21 cellular contexts compared by ENCODE assay signal in the genomic region with DNA sequence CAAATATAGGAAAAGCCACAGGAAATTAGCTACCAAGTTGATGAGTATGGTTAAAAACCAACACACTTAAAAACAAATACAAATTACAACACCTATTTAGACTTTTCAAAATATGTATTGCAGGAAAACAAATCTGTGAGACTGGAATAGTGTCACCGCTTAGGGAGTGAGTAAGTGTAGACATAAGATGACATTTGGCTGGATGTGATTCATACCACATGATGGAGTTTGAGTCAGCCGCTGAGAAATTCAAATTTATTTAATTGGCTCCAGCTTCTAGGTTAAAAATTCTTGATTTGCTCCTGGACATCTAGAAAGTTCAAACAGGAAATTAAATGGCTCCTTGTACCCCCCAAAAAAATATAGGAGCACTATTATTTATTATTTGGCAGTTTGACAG.
DNase-seq lines count a peak whose midpoint lies in the region; ATAC-seq and TF ChIP-seq lines count a peak whose summit lies in the region.
"Had no signal": no experiment of that assay in that cellular context is flagged by ENCODE, and none has a peak within 500 bp of the region (broad histone marks: within the 10 kb centered on the region; RNA-seq: fewer than 3 reads in every experiment).

No MANE protein-coding gene starts in this region.

- in situ Hi-C loops in Panc1 (cut with HindIII; ENCODE audit: low pct_unique_long_range_greater_than_20kb, low sequenced_read_pairs) = no loop called here

- no peaks in the 10 kb centered on the region for H3F3A ChIP-seq in smooth muscle cell (ENCODE audit: low read depth)

- no peaks in the 10 kb centered on the region for H4K20me1 ChIP-seq in smooth muscle cell (ENCODE audit: low read depth)
- H4K20me1 ChIP-seq: BLaER1 had no signal

- WGBS in smooth muscle cell (ENCODE audit: low lambda C conversion rate) = 74% methylated on average over 2 of the region's 2 CpGs

- H3K9me3 ChIP-seq in Panc1 (ENCODE audit: control insufficient read depth, insufficient read depth, low read depth, low read length) = no peaks in the 10 kb centered on the region
- no peaks in the 10 kb centered on the region for H3K9me3 ChIP-seq in smooth muscle cell (replicated peaks; ENCODE audit: low read depth)
- H3K9me3 ChIP-seq: BLaER1, heart left ventricle, pancreas, uterus had no signal

- no peaks in the 10 kb centered on the region for H3K79me2 ChIP-seq in smooth muscle cell (ENCODE audit: low read depth)

- intact Hi-C loops in Panc1 (cut with micrococcal nuclease; ENCODE audit: unreplicated experiment) = no loop called here

- ATAC-seq in Panc1 (no peak), GM19463 (IDR thresholded peaks at IDR 0.05; ENCODE audit: unreplicated experiment) (no peak)
- ATAC-seq: heart left ventricle, pancreas, T-helper 17 cell had no signal

- TF ChIP-seq CTCF in Panc1 (IDR thresholded peaks at IDR 0.05) = no peak
- TF ChIP-seq CTCF in epithelial cell of esophagus (IDR thresholded peaks at IDR 0.05; ENCODE audit: insufficient read depth, low read depth, low read length, missing control alignments) = no peak
- no peak for TF ChIP-seq CTCF in smooth muscle cell (IDR thresholded peaks at IDR 0.05; ENCODE audit: borderline replicate concordance, insufficient read depth, poor library complexity, severe bottlenecking)

- H3K4me3 ChIP-seq in Panc1 (ENCODE audit: low read depth in 2 of 2, low read length in 2 of 2) (no peak overlapping the region), epithelial cell of esophagus (ENCODE audit: low read length) (no peak overlapping the region), smooth muscle cell (no peak overlapping the region)
- H3K4me3 ChIP-seq: BLaER1, heart left ventricle, lung, pancreas, uterus had no signal

- BruUV-seq in Panc1 (replicated peaks; lab: Mats Ljungman, UMichigan) = no TSS peak

- H3K9ac ChIP-seq in smooth muscle cell (ENCODE audit: low read depth) = no peak overlapping the region
- H3K9ac ChIP-seq: BLaER1 had no signal

- H3K27me3 ChIP-seq in Panc1 (ENCODE audit: control insufficient read depth, insufficient read depth, low read length) (no peaks in the 10 kb centered on the region), smooth muscle cell (ENCODE audit: low read depth) (no peaks in the 10 kb centered on the region)
- H3K27me3 ChIP-seq: BLaER1, heart left ventricle, pancreas, uterus had no signal

- H3K4me2 ChIP-seq in smooth muscle cell = no peak overlapping the region
- H3K4me2 ChIP-seq: BLaER1 had no signal

- H3K36me3 ChIP-seq in Panc1 (ENCODE audit: control insufficient read depth, insufficient read depth, low read length) = no peaks in the 10 kb centered on the region
- no peaks in the 10 kb centered on the region for H3K36me3 ChIP-seq in smooth muscle cell (ENCODE audit: low read depth)
- H3K36me3 ChIP-seq: BLaER1, heart left ventricle, pancreas, uterus, WERI-Rb-1 had no signal

- no peak overlapping the region for H2AFZ ChIP-seq in smooth muscle cell (ENCODE audit: low read depth)

- CTCF ChIA-PET in Panc1 (lab: Charles Lee) = no interaction called here

- DNase-seq in GM03348 (ENCODE audit: low spot score) (peak; percentile 28), Panc1 (ENCODE audit: low read depth, low spot score) (peak; percentile 13), epithelial cell of esophagus (ENCODE audit: low read depth) (peak; percentile 77), smooth muscle cell (lab: John Stamatoyannopoulos, UW; ENCODE audit: unreplicated experiment) (no peak), hepatic stellate cell (ENCODE audit: low spot score) (no peak), HuH-7 (ENCODE audit: low spot score) (no peak)
- DNase-seq: activated CD4-positive, alpha-beta T cell treated with anti-CD3 and anti-CD28 coated beads, Interleukin-2, amount 50 U/mL, for 48 hours; activated T-cell treated with anti-CD3 and anti-CD28 coated beads, Interleukin-2, amount 50 U/mL, for 48 hours; DMS153; heart left ventricle; NCI-H2081 treated with DMSO at 0.1 percent for 48 hours; NCI-H510A treated with DMSO at 0.1 percent for 48 hours; pancreas; SHP77 treated with DMSO at 0.1 percent for 48 hours; stimulated activated CD4-positive, alpha-beta T cell treated with anti-CD3 and anti-CD28 coated beads, Interleukin-2, amount 100 ng/mL, for 48 hours; T-helper 17 cell; uterus; WERI-Rb-1 had no signal

- H3K4me1 ChIP-seq in Panc1 (ENCODE audit: control insufficient read depth, insufficient read depth, low read length) = no peaks in the 10 kb centered on the region
- H3K4me1 ChIP-seq in smooth muscle cell (ENCODE audit: low read depth) = no peaks in the 10 kb centered on the region
- H3K4me1 ChIP-seq: BLaER1, heart left ventricle, pancreas, uterus had no signal

- POLR2A ChIA-PET in Panc1 (lab: Charles Lee) = no interaction called here

- H3K27ac ChIP-seq in Panc1 (ENCODE audit: low read length) (no peak overlapping the region), smooth muscle cell (ENCODE audit: low read depth) (peak overlapping the region; percentile 21)
- H3K27ac ChIP-seq: BLaER1, heart left ventricle, pancreas, uterus, WERI-Rb-1 had no signal

Comparison
In these comparisons a context has a peak if more than half of its experiments do, and no peak if none do; other contexts are left out.
1. DNase-seq: peak in GM03348 (single experiment), Panc1 (single experiment) and epithelial cell of esophagus (single experiment); none in smooth muscle cell (single experiment), hepatic stellate cell (single experiment) and HuH-7 (single experiment).